10 cellular contexts compared by ENCODE assay signal in genomic region chr17:63435681-63436522, GRCh38. TPM values are rescaled to one million over a fixed set of nuclear protein-coding genes. Genes with fewer than 3 reads are reported as not detected.
DNase-seq lines count a peak whose midpoint lies in the region; ATAC-seq, FAIRE-seq and TF ChIP-seq lines count a peak whose summit lies in the region.
"Had no signal": no experiment of that assay in that cellular context is flagged by ENCODE, and none has a peak within 500 bp of the region (broad histone marks: within the 10 kb centered on the region; RNA-seq: fewer than 3 reads in every experiment).

No MANE protein-coding gene starts in this region.

- POLR2A ChIA-PET in RWPE1 (lab: Yijun Ruan, JAX; ENCODE audit: low non-redundant PET): interaction anchor here (0.5 to 0.9 kb wide), 4 partner anchors 10 to 262 kb away, joined by 3 read pairs; partner anchors contain the start of gene ACE

- CTCF ChIA-PET in RWPE1 (lab: Yijun Ruan, JAX): interaction anchor here (0.6 to 4.7 kb wide), 20 partner anchors 9 to 1280 kb away, joined by 3 to 52 read pairs (median 3); partner anchors contain the start of genes ACE and CYB561

- in situ Hi-C loops in G401 (cut with HindIII; ENCODE audit: low sequenced_read_pairs): no loop called here

- peaks cover 25% of the 10 kb centered on the region for H3K79me2 ChIP-seq in ACC112 (ENCODE audit: control insufficient read depth, insufficient read depth, low read length, unreplicated experiment)

- H3K27ac ChIP-seq in ACC112 (ENCODE audit: low read depth, low read length) (peak overlapping the region; percentile 89), RWPE1 (peak overlapping the region; percentile 87)

- DNase-seq in GM12891 (ENCODE audit: insufficient read length, low spot score) (peak; percentile 68), RWPE1 (ENCODE audit: low spot score) (peak; percentile 83), islet precursor cell (peak; percentile 77), G401 (ENCODE audit: low spot score) (no peak), inferior parietal cortex (ENCODE audit: extremely low spot score) (no peak), NCI-H2227 treated with DMSO at 0.1 percent for 48 hours (lab: John Stamatoyannopoulos, UW) (no peak)
- DNase-seq: NCI-H1048; stimulated activated CD8-positive, alpha-beta memory T cell treated with anti-CD3 and anti-CD28 coated beads, Interleukin-4, amount 100 ng/mL, for 48 hours had no signal

- no peak for ATAC-seq in GM19452 (IDR thresholded peaks at IDR 0.05; ENCODE audit: unreplicated experiment)

- TF ChIP-seq POLR2A in GM12891 (IDR thresholded peaks at IDR 0.05; ENCODE audit: low read depth, low read length): no peak

- H3K27me3 ChIP-seq in ACC112 (ENCODE audit: insufficient read depth, low read length): no peaks in the 10 kb centered on the region

- H3K4me1 ChIP-seq in ACC112 (ENCODE audit: control insufficient read depth, insufficient read depth, low read length, unreplicated experiment): peaks cover 56% of the 10 kb centered on the region

- no peak overlapping the region for H2AFZ ChIP-seq in ACC112 (ENCODE audit: low read length, unreplicated experiment)

- peak overlapping the region; percentile 59; the same call in 1 of the 2 replicates for H3K4me3 ChIP-seq in ACC112 (ENCODE audit: low read depth, low read length)

- no peak for TF ChIP-seq CTCF in RWPE1 (conservative IDR thresholded peaks at IDR 0.05; ENCODE audit: low read depth)

- H3K36me3 ChIP-seq in ACC112 (ENCODE audit: insufficient read depth, low read length): no peaks in the 10 kb centered on the region

- no peak for FAIRE-seq in GM12891 (lab: Jason Lieb, UNC)

TF ChIP-seq in GM12891, 5 proteins besides CTCF, POLR2A, EP300 and RAD21:
- TF ChIP-seq POU2F2 (IDR thresholded peaks at IDR 0.05; ENCODE audit: low read depth, low read length) (no peak), PAX5 (IDR thresholded peaks at IDR 0.05; ENCODE audit: insufficient read depth, low read length, severe bottlenecking) (no peak), TAF1 (IDR thresholded peaks at IDR 0.05; ENCODE audit: low read depth, low read length) (no peak), POLR2AphosphoS5 (IDR thresholded peaks at IDR 0.05; ENCODE audit: low read depth, low read length) (no peak), SPI1 (IDR thresholded peaks at IDR 0.05; ENCODE audit: low read depth, low read length) (no peak)

RNA-seq across cellular contexts. Expression of gene CYB561, which starts 10.2 kb away (rescaled TPM):
- polyA plus RNA-seq in GM12891 (2012; ENCODE audit: low read depth, missing spikeins): 3.8 TPM
- 1.5 TPM in 1 of 2 replicates, not detected in the other for total RNA-seq in G401 (2014; rRNA removed; shearing (Covaris generic))

RNA-seq across cellular contexts. Expression of gene ACE, which starts 41.0 kb away (rescaled TPM):
- 0.21 TPM for polyA plus RNA-seq in GM12891 (2012; ENCODE audit: low read depth, missing spikeins)
- total RNA-seq in G401 (2014; rRNA removed; shearing (Covaris generic)): 1.1 and 2.4 TPM in 2 replicates

Comparison
In these comparisons a context has a peak if more than half of its experiments do, and no peak if none do; other contexts are left out.
1. DNase-seq: peak in GM12891 (single experiment), RWPE1 (single experiment) and islet precursor cell (single experiment); none in G401 (single experiment), inferior parietal cortex (single experiment) and NCI-H2227 treated with DMSO at 0.1 percent for 48 hours (single experiment).